ENCODE assay signal across 8 cellular contexts in the genomic region with DNA sequence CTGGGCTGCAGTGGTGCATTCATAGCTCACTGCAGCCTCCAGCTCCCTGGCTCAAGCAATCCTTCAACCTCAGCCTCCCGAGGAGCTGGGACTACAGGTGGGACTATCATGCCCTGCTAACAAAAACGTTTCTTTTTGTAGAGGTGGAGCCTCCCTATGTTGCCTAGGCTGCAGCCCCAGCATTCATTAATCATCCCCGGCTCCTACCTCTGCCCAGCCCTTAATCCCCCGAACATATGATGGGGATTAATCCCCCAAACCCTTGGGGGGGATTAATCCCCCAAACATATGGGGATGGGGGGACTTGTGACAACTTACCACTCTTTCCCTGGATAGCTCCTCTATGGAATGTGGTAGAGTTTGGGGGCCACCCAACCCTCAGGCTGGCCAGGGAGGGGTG.
"Had no signal": no experiment of that assay in that cellular context is flagged by ENCODE, and none has a peak within 500 bp of the region (broad histone marks: within the 10 kb centered on the region; RNA-seq: fewer than 3 reads in every experiment).

No MANE protein-coding gene starts in this region.

- H3K4me1 ChIP-seq: SJSA1 had no signal

- H3K27me3 ChIP-seq: SJSA1 had no signal

- DNase-seq: NCI-H1417 treated with DMSO at 0.1 percent for 48 hours, NCI-H1930, NCI-H2227 treated with DMSO at 0.1 percent for 48 hours, SIG-M5 had no signal

- H3K27ac ChIP-seq: HL-60, PC-9, SJSA1, SK-N-MC had no signal

- H3K9me3 ChIP-seq: SJSA1 had no signal

- H3K4me3 ChIP-seq: PC-9, SJSA1, SK-N-MC had no signal
